Comparison of ENCODE assay signal across 20 cellular contexts in the genomic region with DNA sequence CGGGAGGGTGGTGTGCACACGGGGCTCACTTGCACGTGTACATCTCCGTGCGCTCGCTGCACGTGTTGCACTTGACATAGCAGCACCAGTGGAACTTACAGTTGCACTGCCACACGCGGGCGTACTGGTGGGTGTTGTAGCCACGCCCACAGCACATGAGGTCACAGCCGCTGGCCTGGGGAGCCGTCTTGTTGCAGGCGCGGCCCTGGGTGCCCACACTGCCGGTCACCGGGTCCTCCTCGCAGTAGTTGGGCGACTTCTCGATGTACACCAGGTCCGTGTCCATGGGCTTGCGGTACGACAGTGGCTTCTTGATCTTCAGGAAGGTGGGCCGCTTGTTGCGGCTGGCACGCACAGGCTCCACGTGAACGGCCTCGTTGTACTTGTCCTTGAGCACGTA.
"Had no signal": no experiment of that assay in that cellular context is flagged by ENCODE, and none has a peak within 500 bp of the region (broad histone marks: within the 10 kb centered on the region; RNA-seq: fewer than 3 reads in every experiment).

No MANE protein-coding gene starts in this region.

- H3K27ac ChIP-seq: epithelial cell of prostate, esophagus muscularis mucosa, gastrocnemius medialis, left lung, suprapubic skin, tibial artery, upper lobe of left lung, vagina had no signal

- H3K36me3 ChIP-seq: esophagus muscularis mucosa, gastrocnemius medialis, left lung, suprapubic skin, tibial artery, upper lobe of left lung, vagina had no signal

- H3K4me3 ChIP-seq: esophagus muscularis mucosa, gastrocnemius medialis, left lung, lung, suprapubic skin, tibial artery, upper lobe of left lung, vagina had no signal

- FAIRE-seq: colon, keratinocyte, small intestine had no signal

- DNase-seq: effector memory CD8-positive, alpha-beta T cell; gastrocnemius medialis; immature natural killer cell; left lung; mesendoderm; naive B cell; small intestine; stimulated activated CD4-positive, alpha-beta T cell treated with anti-CD3 and anti-CD28 coated beads, Interleukin-4, amount 100 ng/mL, for 1 hour; stimulated activated CD8-positive, alpha-beta memory T cell treated with anti-CD3 and anti-CD28 coated beads, Interleukin-4, amount 100 ng/mL, for 48 hours; stimulated activated naive CD8-positive, alpha-beta T cell treated with anti-CD3 and anti-CD28 coated beads, Interleukin-15, Interleukin-2, amounts not matched to agents 100 U/mL and 50 U/mL, for 24 hours; tibial artery had no signal

- ATAC-seq: effector memory CD8-positive, alpha-beta T cell; gastrocnemius medialis; left lung; stimulated activated effector memory CD8-positive, alpha-beta T cell treated with anti-CD3 and anti-CD28 coated beads, Interleukin-12 subunit alpha, Interleukin-12 subunit beta, amount 100 ng/mL, for 72 hours; stimulated activated naive CD8-positive, alpha-beta T cell treated with anti-CD3 and anti-CD28 coated beads, Interleukin-15, Interleukin-2, amounts not matched to agents 100 U/mL and 50 U/mL, for 24 hours had no signal

- H3K27me3 ChIP-seq: gastrocnemius medialis, left lung, upper lobe of left lung, vagina had no signal

- H3K4me1 ChIP-seq: esophagus muscularis mucosa, gastrocnemius medialis, left lung, suprapubic skin, tibial artery, upper lobe of left lung, vagina had no signal
